8 cellular contexts compared by ENCODE assay signal in genomic region chr19:16588824-16589577, GRCh38. TPM values are rescaled to one million over a fixed set of nuclear protein-coding genes. Genes with fewer than 3 reads are reported as not detected.
A peak's percentile ranks its signal among the peaks of the same experiment; 100 is the strongest.
DNase-seq lines count a peak whose midpoint lies in the region; ATAC-seq and TF ChIP-seq lines count a peak whose summit lies in the region.
"Had no signal": no experiment of that assay in that cellular context is flagged by ENCODE, and none has a peak within 500 bp of the region (broad histone marks: within the 10 kb centered on the region; RNA-seq: fewer than 3 reads in every experiment).

No MANE protein-coding gene starts in this region.

- peaks cover 17% of the 10 kb centered on the region for H3K4me1 ChIP-seq in parathyroid adenoma

- peak; percentile 4 for ATAC-seq in GM18868 (IDR thresholded peaks at IDR 0.05; ENCODE audit: unreplicated experiment)
- peak; percentile 2 for ATAC-seq in HG02852 (IDR thresholded peaks at IDR 0.05; ENCODE audit: unreplicated experiment)
- ATAC-seq in activated CD8-positive, alpha-beta T cell treated with anti-CD3 and anti-CD28 coated beads for 36 hours: no peak

- no peaks in the 10 kb centered on the region for H3K27me3 ChIP-seq in parathyroid adenoma (ENCODE audit: control insufficient read depth, insufficient read depth, low read length)

- H3K9me3 ChIP-seq in parathyroid adenoma (ENCODE audit: control insufficient read depth, low read length): no peaks in the 10 kb centered on the region

- CTCF ChIA-PET in activated CD8-positive, alpha-beta T cell treated with anti-CD3 and anti-CD28 coated beads for 36 hours (lab: Charles Lee): interaction anchor here (1.5 to 2.7 kb wide), 2 partner anchors 10 to 22 kb away, joined by 3 to 11 read pairs; no protein-coding TSS in a partner anchor

- peaks cover 15% of the 10 kb centered on the region for H3K36me3 Mint-ChIP-seq in activated CD8-positive, alpha-beta T cell treated with anti-CD3 and anti-CD28 coated beads for 36 hours (ENCODE audit: low read depth)

- H3K4me1 Mint-ChIP-seq in activated CD8-positive, alpha-beta T cell treated with anti-CD3 and anti-CD28 coated beads for 36 hours (ENCODE audit: low read depth): peaks cover 83% of the 10 kb centered on the region

- no peak overlapping the region for H3K4me3 ChIP-seq in parathyroid adenoma (ENCODE audit: low read depth, low read length)

- no peaks in the 10 kb centered on the region for H3K27me3 Mint-ChIP-seq in activated CD8-positive, alpha-beta T cell treated with anti-CD3 and anti-CD28 coated beads for 36 hours

- H2AFZ ChIP-seq in parathyroid adenoma: no peak overlapping the region

- POLR2A ChIA-PET in activated CD8-positive, alpha-beta T cell treated with anti-CD3 and anti-CD28 coated beads for 36 hours (lab: Charles Lee): interaction anchor here (1.2 to 7.5 kb wide), 5 partner anchors 16 to 71 kb away, joined by 4 to 93 read pairs (median 9); partner anchors contain the start of genes MED26, SLC35E1 and SMIM7

- peak; percentile 51 for DNase-seq in activated CD8-positive, alpha-beta T cell treated with anti-CD3 and anti-CD28 coated beads for 36 hours
- no peak for DNase-seq in AG08395 (ENCODE audit: low spot score)
- no peak for DNase-seq in NCI-H2227 (lab: John Stamatoyannopoulos, UW; ENCODE audit: unreplicated experiment)
- DNase-seq in CD1c-positive myeloid dendritic cell (ENCODE audit: extremely low spot score): no peak
- DNase-seq: midbrain had no signal

- peak overlapping the region; percentile 4 for H3K4me2 ChIP-seq in parathyroid adenoma (ENCODE audit: low read length)

- no peaks in the 10 kb centered on the region for H3K9me3 Mint-ChIP-seq in activated CD8-positive, alpha-beta T cell treated with anti-CD3 and anti-CD28 coated beads for 36 hours

- TF ChIP-seq CTCF in activated CD8-positive, alpha-beta T cell treated with anti-CD3 and anti-CD28 coated beads for 36 hours (IDR thresholded peaks at IDR 0.05): no peak
- no peak for TF ChIP-seq CTCF in parathyroid adenoma (IDR thresholded peaks at IDR 0.05)

- no peak overlapping the region for H3K9ac ChIP-seq in parathyroid adenoma

- H3K27ac Mint-ChIP-seq in activated CD8-positive, alpha-beta T cell treated with anti-CD3 and anti-CD28 coated beads for 36 hours: peak overlapping the region; percentile 74

- peak overlapping the region; percentile 87 for H3K4me3 Mint-ChIP-seq in activated CD8-positive, alpha-beta T cell treated with anti-CD3 and anti-CD28 coated beads for 36 hours

- intact Hi-C loops in activated CD8-positive, alpha-beta T cell treated with anti-CD3 and anti-CD28 coated beads for 36 hours (cut with micrococcal nuclease): loop anchor here (2.0 kb wide), 1 partner anchor 38 kb away; no protein-coding TSS in a partner anchor

- no peaks in the 10 kb centered on the region for H3K36me3 ChIP-seq in parathyroid adenoma (ENCODE audit: control insufficient read depth, insufficient read depth, low read length)

- no peak overlapping the region for H3K27ac ChIP-seq in parathyroid adenoma

- peaks cover 64% of the 10 kb centered on the region for H3K79me2 ChIP-seq in parathyroid adenoma

RNA-seq across cellular contexts. Expression of gene SLC35E1, which starts 16.8 kb away (rescaled TPM):
- total RNA-seq in activated CD8-positive, alpha-beta T cell treated with anti-CD3 and anti-CD28 coated beads for 36 hours: 10 to 100 TPM; 60.1 to 62.4 TPM

RNA-seq across cellular contexts. Expression of gene MED26, which starts 39.0 kb away (rescaled TPM):
- total RNA-seq in activated CD8-positive, alpha-beta T cell treated with anti-CD3 and anti-CD28 coated beads for 36 hours: 10 to 100 TPM; 14.2 to 19.3 TPM

RNA-seq across cellular contexts. Expression of gene CHERP, which starts 46.8 kb away (rescaled TPM):
- 10 to 100 TPM; 57.5 to 59.6 TPM for total RNA-seq in activated CD8-positive, alpha-beta T cell treated with anti-CD3 and anti-CD28 coated beads for 36 hours
